1 cellular context compared by ENCODE assay signal in the genomic region with DNA sequence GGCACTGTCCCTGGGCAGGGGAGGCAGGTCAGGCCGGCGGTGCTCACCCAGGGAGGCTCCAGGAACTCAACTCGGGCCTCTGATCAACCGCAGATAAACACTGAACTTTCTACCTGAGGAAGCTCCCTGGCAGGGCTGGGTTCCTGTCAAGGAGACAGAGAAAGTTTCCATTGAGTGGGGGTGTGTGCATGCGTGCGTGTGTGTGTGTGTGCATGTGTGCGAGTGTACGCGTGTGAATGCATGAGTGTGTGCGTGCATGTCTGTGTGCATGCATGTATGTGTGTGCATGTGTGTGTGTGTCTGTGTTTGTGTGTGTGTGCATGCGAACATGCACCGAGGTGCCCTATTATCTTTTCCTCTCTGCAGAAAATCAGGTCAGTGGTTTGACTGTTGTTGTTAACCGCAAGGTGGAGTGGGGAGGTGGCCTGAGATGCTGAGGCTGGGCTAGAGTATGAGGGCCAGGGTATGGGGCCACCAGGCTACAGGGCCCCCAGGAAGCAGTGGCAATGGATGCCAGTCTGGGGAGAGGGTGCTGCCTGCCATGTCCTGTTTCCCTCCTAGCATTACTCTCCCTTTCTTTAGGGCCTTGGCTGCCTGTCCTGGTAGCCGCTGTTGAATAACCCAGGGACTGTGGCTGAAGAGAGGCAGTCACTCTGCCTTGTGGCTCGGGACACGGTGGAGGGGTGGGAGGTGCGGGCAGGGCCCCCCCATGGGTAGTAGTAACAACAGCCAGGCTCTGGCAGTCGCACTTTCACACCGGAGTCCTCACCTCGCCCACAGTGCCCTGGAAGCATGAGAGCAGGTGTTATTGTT.
TF ChIP-seq lines count a peak whose summit lies in the region.

No MANE protein-coding gene starts in this region.

TF ChIP-seq in HepG2, 621 proteins besides CTCF, POLR2A, EP300 and RAD21 (continues in another document):
- TF ChIP-seq GATAD1 (CRISPR knock-in tag; IDR thresholded peaks at IDR 0.05) (no peak), NR2C2 (CRISPR knock-in tag; IDR thresholded peaks at IDR 0.05; ENCODE audit: borderline replicate concordance) (no peak), SNAI1 (CRISPR knock-in tag; IDR thresholded peaks at IDR 0.05; ENCODE audit: borderline replicate concordance) (no peak), KLF9 (CRISPR knock-in tag; IDR thresholded peaks at IDR 0.05; ENCODE audit: low read depth) (no peak), ZBTB3 (CRISPR knock-in tag; IDR thresholded peaks at IDR 0.05; ENCODE audit: borderline replicate concordance, low read depth) (no peak), ZNF510 (CRISPR knock-in tag; IDR thresholded peaks at IDR 0.05; ENCODE audit: low read depth) (no peak), TARDBP (CRISPR knock-in tag; IDR thresholded peaks at IDR 0.05) (no peak), RORA (CRISPR knock-in tag; IDR thresholded peaks at IDR 0.05) (no peak), ZNF224 (CRISPR knock-in tag; IDR thresholded peaks at IDR 0.05) (no peak), ZFP36L2 (CRISPR knock-in tag; IDR thresholded peaks at IDR 0.05) (no peak), KLF11 (CRISPR knock-in tag; IDR thresholded peaks at IDR 0.05) (no peak), IKZF1 (IDR thresholded peaks at IDR 0.05) (no peak), HHEX (CRISPR knock-in tag; IDR thresholded peaks at IDR 0.05) (no peak), ZFP90 (CRISPR knock-in tag; IDR thresholded peaks at IDR 0.05; ENCODE audit: borderline replicate concordance) (no peak), ZNF772 (CRISPR knock-in tag; IDR thresholded peaks at IDR 0.05) (0 out of 2 replicates have a peak, but pooled peaks have one; percentile 7), CAMTA2 (CRISPR knock-in tag; IDR thresholded peaks at IDR 0.05; ENCODE audit: borderline replicate concordance) (no peak), ZNF225 (CRISPR knock-in tag; IDR thresholded peaks at IDR 0.05) (no peak), ZNF737 (CRISPR knock-in tag; IDR thresholded peaks at IDR 0.05; ENCODE audit: borderline replicate concordance) (no peak), SIN3A (IDR thresholded peaks at IDR 0.05; ENCODE audit: borderline replicate concordance, low read depth, low read length) (no peak), RXRB (CRISPR knock-in tag; IDR thresholded peaks at IDR 0.05; ENCODE audit: borderline replicate concordance) (peak; percentile 22; the same call in 1 of the 2 replicates), POLR2G (IDR thresholded peaks at IDR 0.05; ENCODE audit: low read depth, low read length) (no peak), NCOA5 (CRISPR knock-in tag; IDR thresholded peaks at IDR 0.05) (no peak), NR2F1 (CRISPR knock-in tag; IDR thresholded peaks at IDR 0.05) (no peak), THYN1 (CRISPR knock-in tag; IDR thresholded peaks at IDR 0.05; ENCODE audit: borderline replicate concordance, low read depth) (no peak), RCOR2 (CRISPR knock-in tag; IDR thresholded peaks at IDR 0.05) (no peak), TP53 (CRISPR knock-in tag; conservative IDR thresholded peaks at IDR 0.05) (no peak), ZNF652 (CRISPR knock-in tag; IDR thresholded peaks at IDR 0.05; ENCODE audit: borderline replicate concordance, low read depth) (no peak), ZNF232 (CRISPR knock-in tag; IDR thresholded peaks at IDR 0.05; ENCODE audit: borderline replicate concordance) (no peak), ZNF44 (CRISPR knock-in tag; IDR thresholded peaks at IDR 0.05) (no peak), SIN3B (IDR thresholded peaks at IDR 0.05; ENCODE audit: low read length) (no peak), ZNF101 (CRISPR knock-in tag; IDR thresholded peaks at IDR 0.05; ENCODE audit: borderline replicate concordance, low read depth) (no peak), SP4 (CRISPR knock-in tag; IDR thresholded peaks at IDR 0.05) (no peak)
- TF ChIP-seq, protein P1, sequence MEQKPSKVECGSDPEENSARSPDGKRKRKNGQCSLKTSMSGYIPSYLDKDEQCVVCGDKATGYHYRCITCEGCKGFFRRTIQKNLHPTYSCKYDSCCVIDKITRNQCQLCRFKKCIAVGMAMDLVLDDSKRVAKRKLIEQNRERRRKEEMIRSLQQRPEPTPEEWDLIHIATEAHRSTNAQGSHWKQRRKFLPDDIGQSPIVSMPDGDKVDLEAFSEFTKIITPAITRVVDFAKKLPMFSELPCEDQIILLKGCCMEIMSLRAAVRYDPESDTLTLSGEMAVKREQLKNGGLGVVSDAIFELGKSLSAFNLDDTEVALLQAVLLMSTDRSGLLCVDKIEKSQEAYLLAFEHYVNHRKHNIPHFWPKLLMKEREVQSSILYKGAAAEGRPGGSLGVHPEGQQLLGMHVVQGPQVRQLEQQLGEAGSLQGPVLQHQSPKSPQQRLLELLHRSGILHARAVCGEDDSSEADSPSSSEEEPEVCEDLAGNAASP (CRISPR knock-in tag; IDR thresholded peaks at IDR 0.05; ENCODE audit: borderline replicate concordance) = no peak
- TF ChIP-seq, protein P2, sequence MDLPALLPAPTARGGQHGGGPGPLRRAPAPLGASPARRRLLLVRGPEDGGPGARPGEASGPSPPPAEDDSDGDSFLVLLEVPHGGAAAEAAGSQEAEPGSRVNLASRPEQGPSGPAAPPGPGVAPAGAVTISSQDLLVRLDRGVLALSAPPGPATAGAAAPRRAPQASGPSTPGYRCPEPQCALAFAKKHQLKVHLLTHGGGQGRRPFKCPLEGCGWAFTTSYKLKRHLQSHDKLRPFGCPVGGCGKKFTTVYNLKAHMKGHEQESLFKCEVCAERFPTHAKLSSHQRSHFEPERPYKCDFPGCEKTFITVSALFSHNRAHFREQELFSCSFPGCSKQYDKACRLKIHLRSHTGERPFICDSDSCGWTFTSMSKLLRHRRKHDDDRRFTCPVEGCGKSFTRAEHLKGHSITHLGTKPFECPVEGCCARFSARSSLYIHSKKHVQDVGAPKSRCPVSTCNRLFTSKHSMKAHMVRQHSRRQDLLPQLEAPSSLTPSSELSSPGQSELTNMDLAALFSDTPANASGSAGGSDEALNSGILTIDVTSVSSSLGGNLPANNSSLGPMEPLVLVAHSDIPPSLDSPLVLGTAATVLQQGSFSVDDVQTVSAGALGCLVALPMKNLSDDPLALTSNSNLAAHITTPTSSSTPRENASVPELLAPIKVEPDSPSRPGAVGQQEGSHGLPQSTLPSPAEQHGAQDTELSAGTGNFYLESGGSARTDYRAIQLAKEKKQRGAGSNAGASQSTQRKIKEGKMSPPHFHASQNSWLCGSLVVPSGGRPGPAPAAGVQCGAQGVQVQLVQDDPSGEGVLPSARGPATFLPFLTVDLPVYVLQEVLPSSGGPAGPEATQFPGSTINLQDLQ (CRISPR knock-in tag; IDR thresholded peaks at IDR 0.05) = no peak
- TF ChIP-seq, protein P3, sequence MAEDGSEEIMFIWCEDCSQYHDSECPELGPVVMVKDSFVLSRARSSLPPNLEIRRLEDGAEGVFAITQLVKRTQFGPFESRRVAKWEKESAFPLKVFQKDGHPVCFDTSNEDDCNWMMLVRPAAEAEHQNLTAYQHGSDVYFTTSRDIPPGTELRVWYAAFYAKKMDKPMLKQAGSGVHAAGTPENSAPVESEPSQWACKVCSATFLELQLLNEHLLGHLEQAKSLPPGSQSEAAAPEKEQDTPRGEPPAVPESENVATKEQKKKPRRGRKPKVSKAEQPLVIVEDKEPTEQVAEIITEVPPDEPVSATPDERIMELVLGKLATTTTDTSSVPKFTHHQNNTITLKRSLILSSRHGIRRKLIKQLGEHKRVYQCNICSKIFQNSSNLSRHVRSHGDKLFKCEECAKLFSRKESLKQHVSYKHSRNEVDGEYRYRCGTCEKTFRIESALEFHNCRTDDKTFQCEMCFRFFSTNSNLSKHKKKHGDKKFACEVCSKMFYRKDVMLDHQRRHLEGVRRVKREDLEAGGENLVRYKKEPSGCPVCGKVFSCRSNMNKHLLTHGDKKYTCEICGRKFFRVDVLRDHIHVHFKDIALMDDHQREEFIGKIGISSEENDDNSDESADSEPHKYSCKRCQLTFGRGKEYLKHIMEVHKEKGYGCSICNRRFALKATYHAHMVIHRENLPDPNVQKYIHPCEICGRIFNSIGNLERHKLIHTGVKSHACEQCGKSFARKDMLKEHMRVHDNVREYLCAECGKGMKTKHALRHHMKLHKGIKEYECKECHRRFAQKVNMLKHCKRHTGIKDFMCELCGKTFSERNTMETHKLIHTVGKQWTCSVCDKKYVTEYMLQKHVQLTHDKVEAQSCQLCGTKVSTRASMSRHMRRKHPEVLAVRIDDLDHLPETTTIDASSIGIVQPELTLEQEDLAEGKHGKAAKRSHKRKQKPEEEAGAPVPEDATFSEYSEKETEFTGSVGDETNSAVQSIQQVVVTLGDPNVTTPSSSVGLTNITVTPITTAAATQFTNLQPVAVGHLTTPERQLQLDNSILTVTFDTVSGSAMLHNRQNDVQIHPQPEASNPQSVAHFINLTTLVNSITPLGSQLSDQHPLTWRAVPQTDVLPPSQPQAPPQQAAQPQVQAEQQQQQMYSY (CRISPR knock-in tag; IDR thresholded peaks at IDR 0.05) = no peak
- TF ChIP-seq, protein P4, sequence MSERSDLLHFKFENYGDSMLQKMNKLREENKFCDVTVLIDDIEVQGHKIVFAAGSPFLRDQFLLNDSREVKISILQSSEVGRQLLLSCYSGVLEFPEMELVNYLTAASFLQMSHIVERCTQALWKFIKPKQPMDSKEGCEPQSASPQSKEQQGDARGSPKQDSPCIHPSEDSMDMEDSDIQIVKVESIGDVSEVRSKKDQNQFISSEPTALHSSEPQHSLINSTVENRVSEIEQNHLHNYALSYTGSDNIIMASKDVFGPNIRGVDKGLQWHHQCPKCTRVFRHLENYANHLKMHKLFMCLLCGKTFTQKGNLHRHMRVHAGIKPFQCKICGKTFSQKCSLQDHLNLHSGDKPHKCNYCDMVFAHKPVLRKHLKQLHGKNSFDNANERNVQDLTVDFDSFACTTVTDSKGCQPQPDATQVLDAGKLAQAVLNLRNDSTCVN (CRISPR knock-in tag; IDR thresholded peaks at IDR 0.05; ENCODE audit: borderline replicate concordance) = no peak
- TF ChIP-seq, protein P5, sequence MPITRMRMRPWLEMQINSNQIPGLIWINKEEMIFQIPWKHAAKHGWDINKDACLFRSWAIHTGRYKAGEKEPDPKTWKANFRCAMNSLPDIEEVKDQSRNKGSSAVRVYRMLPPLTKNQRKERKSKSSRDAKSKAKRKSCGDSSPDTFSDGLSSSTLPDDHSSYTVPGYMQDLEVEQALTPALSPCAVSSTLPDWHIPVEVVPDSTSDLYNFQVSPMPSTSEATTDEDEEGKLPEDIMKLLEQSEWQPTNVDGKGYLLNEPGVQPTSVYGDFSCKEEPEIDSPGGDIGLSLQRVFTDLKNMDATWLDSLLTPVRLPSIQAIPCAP (CRISPR knock-in tag; IDR thresholded peaks at IDR 0.05; ENCODE audit: low read depth) = no peak
- TF ChIP-seq, protein P6, sequence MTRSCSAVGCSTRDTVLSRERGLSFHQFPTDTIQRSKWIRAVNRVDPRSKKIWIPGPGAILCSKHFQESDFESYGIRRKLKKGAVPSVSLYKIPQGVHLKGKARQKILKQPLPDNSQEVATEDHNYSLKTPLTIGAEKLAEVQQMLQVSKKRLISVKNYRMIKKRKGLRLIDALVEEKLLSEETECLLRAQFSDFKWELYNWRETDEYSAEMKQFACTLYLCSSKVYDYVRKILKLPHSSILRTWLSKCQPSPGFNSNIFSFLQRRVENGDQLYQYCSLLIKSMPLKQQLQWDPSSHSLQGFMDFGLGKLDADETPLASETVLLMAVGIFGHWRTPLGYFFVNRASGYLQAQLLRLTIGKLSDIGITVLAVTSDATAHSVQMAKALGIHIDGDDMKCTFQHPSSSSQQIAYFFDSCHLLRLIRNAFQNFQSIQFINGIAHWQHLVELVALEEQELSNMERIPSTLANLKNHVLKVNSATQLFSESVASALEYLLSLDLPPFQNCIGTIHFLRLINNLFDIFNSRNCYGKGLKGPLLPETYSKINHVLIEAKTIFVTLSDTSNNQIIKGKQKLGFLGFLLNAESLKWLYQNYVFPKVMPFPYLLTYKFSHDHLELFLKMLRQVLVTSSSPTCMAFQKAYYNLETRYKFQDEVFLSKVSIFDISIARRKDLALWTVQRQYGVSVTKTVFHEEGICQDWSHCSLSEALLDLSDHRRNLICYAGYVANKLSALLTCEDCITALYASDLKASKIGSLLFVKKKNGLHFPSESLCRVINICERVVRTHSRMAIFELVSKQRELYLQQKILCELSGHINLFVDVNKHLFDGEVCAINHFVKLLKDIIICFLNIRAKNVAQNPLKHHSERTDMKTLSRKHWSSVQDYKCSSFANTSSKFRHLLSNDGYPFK (CRISPR knock-in tag; IDR thresholded peaks at IDR 0.05; ENCODE audit: borderline replicate concordance) = peak; percentile 18; the same call in 1 of the 2 replicates
- TF ChIP-seq, protein P7, sequence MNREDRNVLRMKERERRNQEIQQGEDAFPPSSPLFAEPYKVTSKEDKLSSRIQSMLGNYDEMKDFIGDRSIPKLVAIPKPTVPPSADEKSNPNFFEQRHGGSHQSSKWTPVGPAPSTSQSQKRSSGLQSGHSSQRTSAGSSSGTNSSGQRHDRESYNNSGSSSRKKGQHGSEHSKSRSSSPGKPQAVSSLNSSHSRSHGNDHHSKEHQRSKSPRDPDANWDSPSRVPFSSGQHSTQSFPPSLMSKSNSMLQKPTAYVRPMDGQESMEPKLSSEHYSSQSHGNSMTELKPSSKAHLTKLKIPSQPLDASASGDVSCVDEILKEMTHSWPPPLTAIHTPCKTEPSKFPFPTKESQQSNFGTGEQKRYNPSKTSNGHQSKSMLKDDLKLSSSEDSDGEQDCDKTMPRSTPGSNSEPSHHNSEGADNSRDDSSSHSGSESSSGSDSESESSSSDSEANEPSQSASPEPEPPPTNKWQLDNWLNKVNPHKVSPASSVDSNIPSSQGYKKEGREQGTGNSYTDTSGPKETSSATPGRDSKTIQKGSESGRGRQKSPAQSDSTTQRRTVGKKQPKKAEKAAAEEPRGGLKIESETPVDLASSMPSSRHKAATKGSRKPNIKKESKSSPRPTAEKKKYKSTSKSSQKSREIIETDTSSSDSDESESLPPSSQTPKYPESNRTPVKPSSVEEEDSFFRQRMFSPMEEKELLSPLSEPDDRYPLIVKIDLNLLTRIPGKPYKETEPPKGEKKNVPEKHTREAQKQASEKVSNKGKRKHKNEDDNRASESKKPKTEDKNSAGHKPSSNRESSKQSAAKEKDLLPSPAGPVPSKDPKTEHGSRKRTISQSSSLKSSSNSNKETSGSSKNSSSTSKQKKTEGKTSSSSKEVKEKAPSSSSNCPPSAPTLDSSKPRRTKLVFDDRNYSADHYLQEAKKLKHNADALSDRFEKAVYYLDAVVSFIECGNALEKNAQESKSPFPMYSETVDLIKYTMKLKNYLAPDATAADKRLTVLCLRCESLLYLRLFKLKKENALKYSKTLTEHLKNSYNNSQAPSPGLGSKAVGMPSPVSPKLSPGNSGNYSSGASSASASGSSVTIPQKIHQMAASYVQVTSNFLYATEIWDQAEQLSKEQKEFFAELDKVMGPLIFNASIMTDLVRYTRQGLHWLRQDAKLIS (CRISPR knock-in tag; IDR thresholded peaks at IDR 0.05) = no peak
- TF ChIP-seq, protein P8, sequence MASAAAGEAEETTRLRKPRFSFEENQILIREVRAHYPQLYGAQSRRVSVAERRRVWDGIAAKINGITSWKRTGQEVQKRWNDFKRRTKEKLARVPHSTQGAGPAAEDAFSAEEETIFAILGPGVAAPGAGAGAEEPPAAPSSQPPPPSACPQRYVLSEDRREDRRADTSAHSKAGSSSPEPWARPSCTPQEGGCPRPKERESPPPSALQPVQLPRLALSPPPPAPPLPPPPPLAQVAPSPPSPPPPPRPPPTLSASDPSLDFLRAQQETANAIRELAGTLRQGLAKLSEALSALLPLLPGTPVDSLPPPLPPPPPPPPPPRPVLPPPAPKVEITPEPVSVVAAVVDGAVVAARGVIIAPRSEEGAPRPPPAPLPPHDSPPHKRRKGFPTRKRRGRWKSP (CRISPR knock-in tag; IDR thresholded peaks at IDR 0.05) = no peak
